Comparison of ENCODE assay signal across 8 cellular contexts in genomic region chr1:37486680-37487618, GRCh38. TPM values are rescaled to one million over a fixed set of nuclear protein-coding genes. Genes with fewer than 3 reads are reported as not detected.
A peak's percentile ranks its signal among the peaks of the same experiment; 100 is the strongest.
DNase-seq lines count a peak whose midpoint lies in the region; ATAC-seq and TF ChIP-seq lines count a peak whose summit lies in the region.

No MANE protein-coding gene starts in this region.

- peak; percentile 84 for TF ChIP-seq RAD21 in Ishikawa (IDR thresholded peaks at IDR 0.05; ENCODE audit: low read depth)

- H3K9me3 Mint-ChIP-seq in activated naive CD8-positive, alpha-beta T cell (ENCODE audit: low read depth) = no peaks in the 10 kb centered on the region

- H3K36me3 Mint-ChIP-seq in activated naive CD8-positive, alpha-beta T cell = no peaks in the 10 kb centered on the region

- no peak for TF ChIP-seq EP300 in Ishikawa (IDR thresholded peaks at IDR 0.05; ENCODE audit: borderline replicate concordance)

- H3K4me3 Mint-ChIP-seq in activated naive CD8-positive, alpha-beta T cell = no peak overlapping the region

- intact Hi-C loops in Right ventricle myocardium inferior (cut with DNase I) = loop anchor here (1.0 kb wide), 1 partner anchor 32 kb away; no protein-coding TSS in a partner anchor

- peaks cover 26% of the 10 kb centered on the region for H3K4me1 Mint-ChIP-seq in activated naive CD8-positive, alpha-beta T cell (ENCODE audit: low read depth)

- ATAC-seq in Right ventricle myocardium inferior = peak; percentile 75
- no peak for ATAC-seq in HG02852 (IDR thresholded peaks at IDR 0.05; ENCODE audit: unreplicated experiment)

- peak overlapping the region; percentile 30 for H3K27ac Mint-ChIP-seq in activated naive CD8-positive, alpha-beta T cell

- DNase-seq in Daoy (ENCODE audit: low read depth) (peak; percentile 80), SKM-1 treated with dmso at 0.1 percent for 144 hours (lab: John Stamatoyannopoulos, UW; ENCODE audit: unreplicated experiment) (peak; percentile 56), Right ventricle myocardium inferior (ENCODE audit: missing footprints) (peak; percentile 90), pons (ENCODE audit: low spot score) (peak; percentile 51), NCI-H1048 (lab: John Stamatoyannopoulos, UW) (no peak)

- no peaks in the 10 kb centered on the region for H3K27me3 Mint-ChIP-seq in activated naive CD8-positive, alpha-beta T cell

TF ChIP-seq in Ishikawa, 13 proteins besides CTCF, POLR2A, EP300 and RAD21:
- TF ChIP-seq TAF1 (IDR thresholded peaks at IDR 0.05; ENCODE audit: low read depth) (no peak), FOXM1 (IDR thresholded peaks at IDR 0.05; ENCODE audit: borderline replicate concordance, low read depth) (no peak), NFIC (IDR thresholded peaks at IDR 0.05) (no peak), TCF12 (IDR thresholded peaks at IDR 0.05; ENCODE audit: low read depth) (no peak), MAX (IDR thresholded peaks at IDR 0.05) (peak; percentile 33; the same call in 1 of the 2 replicates), ZBTB7A (IDR thresholded peaks at IDR 0.05; ENCODE audit: low read depth) (no peak)

RNA-seq across cellular contexts. Expression of gene ZC3H12A, which starts 12.6 kb away (rescaled TPM):
- 15.2 and 18.1 TPM in 2 replicates for total RNA-seq in Daoy (2014; rRNA removed; shearing (Covaris generic))
- 4.3 TPM for total RNA-seq in Right ventricle myocardium inferior

RNA-seq across cellular contexts. Expression of gene MEAF6, which starts 27.6 kb away (rescaled TPM):
- 83.8 and 98.8 TPM in 2 replicates for total RNA-seq in Daoy (2014; rRNA removed; shearing (Covaris generic))
- 35.9 TPM for total RNA-seq in Right ventricle myocardium inferior
